Comparison of ENCODE assay signal across 3 cellular contexts in genomic region chr11:112182867-112183266, GRCh38.
TF ChIP-seq lines count a peak whose summit lies in the region.

No MANE protein-coding gene starts in this region.

TF ChIP-seq in GM12891, 5 proteins besides CTCF, POLR2A, EP300 and RAD21:
- TF ChIP-seq PAX5 (IDR thresholded peaks at IDR 0.05; ENCODE audit: insufficient read depth, low read length, severe bottlenecking): no peak
- peak; percentile 75 for TF ChIP-seq SPI1 (IDR thresholded peaks at IDR 0.05; ENCODE audit: low read depth, low read length)
- TF ChIP-seq POU2F2 (IDR thresholded peaks at IDR 0.05; ENCODE audit: low read depth, low read length): no peak
- no peak for TF ChIP-seq TAF1 (IDR thresholded peaks at IDR 0.05; ENCODE audit: low read depth, low read length)

TF ChIP-seq in GM12878, 131 proteins besides CTCF, POLR2A, EP300 and RAD21:
- TF ChIP-seq SPI1 (IDR thresholded peaks at IDR 0.05; ENCODE audit: borderline replicate concordance, insufficient read depth, low read depth, low read length): peak; percentile 37; the same call in 1 of the 2 replicates
- TF ChIP-seq JUNB (IDR thresholded peaks at IDR 0.05): no peak
TF ChIP-seq in GM12878: peak in this region for 1.

TF ChIP-seq in WTC11, 78 proteins besides CTCF, POLR2A, EP300 and RAD21:
- TF ChIP-seq FOXJ3 (CRISPR knock-in tag; IDR thresholded peaks at IDR 0.05; ENCODE audit: borderline replicate concordance): no peak
- TF ChIP-seq ZNF396 (CRISPR knock-in tag; IDR thresholded peaks at IDR 0.05; ENCODE audit: borderline replicate concordance): no peak
- TF ChIP-seq ZNF219 (CRISPR knock-in tag; IDR thresholded peaks at IDR 0.05; ENCODE audit: borderline replicate concordance): no peak
- TF ChIP-seq, protein P1, sequence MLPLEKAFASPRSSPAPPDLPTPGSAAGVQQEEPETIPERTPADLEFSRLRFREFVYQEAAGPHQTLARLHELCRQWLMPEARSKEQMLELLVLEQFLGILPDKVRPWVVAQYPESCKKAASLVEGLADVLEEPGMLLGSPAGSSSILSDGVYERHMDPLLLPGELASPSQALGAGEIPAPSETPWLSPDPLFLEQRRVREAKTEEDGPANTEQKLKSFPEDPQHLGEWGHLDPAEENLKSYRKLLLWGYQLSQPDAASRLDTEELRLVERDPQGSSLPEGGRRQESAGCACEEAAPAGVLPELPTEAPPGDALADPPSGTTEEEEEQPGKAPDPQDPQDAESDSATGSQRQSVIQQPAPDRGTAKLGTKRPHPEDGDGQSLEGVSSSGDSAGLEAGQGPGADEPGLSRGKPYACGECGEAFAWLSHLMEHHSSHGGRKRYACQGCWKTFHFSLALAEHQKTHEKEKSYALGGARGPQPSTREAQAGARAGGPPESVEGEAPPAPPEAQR (CRISPR knock-in tag; IDR thresholded peaks at IDR 0.05): no peak
- TF ChIP-seq ZNF317 (CRISPR knock-in tag; IDR thresholded peaks at IDR 0.05; ENCODE audit: borderline replicate concordance, low read depth): no peak
- TF ChIP-seq FOXK1 (CRISPR knock-in tag; IDR thresholded peaks at IDR 0.05): no peak
- no peak for TF ChIP-seq NR2C2 (CRISPR knock-in tag; IDR thresholded peaks at IDR 0.05)
- TF ChIP-seq, protein P2, sequence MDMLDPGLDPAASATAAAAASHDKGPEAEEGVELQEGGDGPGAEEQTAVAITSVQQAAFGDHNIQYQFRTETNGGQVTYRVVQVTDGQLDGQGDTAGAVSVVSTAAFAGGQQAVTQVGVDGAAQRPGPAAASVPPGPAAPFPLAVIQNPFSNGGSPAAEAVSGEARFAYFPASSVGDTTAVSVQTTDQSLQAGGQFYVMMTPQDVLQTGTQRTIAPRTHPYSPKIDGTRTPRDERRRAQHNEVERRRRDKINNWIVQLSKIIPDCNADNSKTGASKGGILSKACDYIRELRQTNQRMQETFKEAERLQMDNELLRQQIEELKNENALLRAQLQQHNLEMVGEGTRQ (CRISPR knock-in tag; IDR thresholded peaks at IDR 0.05): no peak
- TF ChIP-seq SMAD4 (CRISPR knock-in tag; IDR thresholded peaks at IDR 0.05): no peak
- no peak for TF ChIP-seq ZMAT4 (CRISPR knock-in tag; IDR thresholded peaks at IDR 0.05)
- TF ChIP-seq AFF4 (CRISPR knock-in tag; IDR thresholded peaks at IDR 0.05; ENCODE audit: borderline replicate concordance): no peak
- TF ChIP-seq CREB1 (CRISPR knock-in tag; IDR thresholded peaks at IDR 0.05): no peak
- TF ChIP-seq NFYB (CRISPR knock-in tag; conservative IDR thresholded peaks at IDR 0.05; ENCODE audit: low read depth): no peak
